In the genomic region with DNA sequence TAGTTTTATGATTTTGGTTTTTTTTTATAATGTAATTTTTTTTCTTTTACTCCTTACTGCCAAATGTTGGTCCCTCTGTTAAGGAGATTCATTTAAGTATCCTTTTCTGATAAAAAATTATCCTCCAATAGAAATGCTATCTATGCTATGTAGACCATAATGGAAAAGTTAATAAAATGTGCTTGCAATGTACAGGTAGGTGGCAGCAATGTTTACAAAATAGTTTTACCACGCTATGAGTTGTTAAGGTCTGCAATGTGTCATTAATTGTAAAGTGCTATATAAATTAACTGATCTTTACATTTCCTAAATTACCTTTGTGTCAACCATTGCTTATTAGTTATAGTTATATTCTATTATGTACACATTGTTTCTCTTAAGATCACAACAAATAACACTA, we compare ENCODE assay signal across 9 cellular contexts. TPM values are rescaled to one million over a fixed set of nuclear protein-coding genes. Genes with fewer than 3 reads are reported as not detected.
DNase-seq lines count a peak whose midpoint lies in the region; ATAC-seq and TF ChIP-seq lines count a peak whose summit lies in the region.
"Had no signal": no experiment of that assay in that cellular context is flagged by ENCODE, and none has a peak within 500 bp of the region (broad histone marks: within the 10 kb centered on the region; RNA-seq: fewer than 3 reads in every experiment).

No MANE protein-coding gene starts in this region.

- DNase-seq in AG10803 (ENCODE audit: low read depth): no peak
- DNase-seq in NCI-H69 (lab: John Stamatoyannopoulos, UW): peak; percentile 48
- peak; percentile 46 for DNase-seq in fibroblast of the aortic adventitia (ENCODE audit: low read depth)
- no peak for DNase-seq in HEK293T (ENCODE audit: extremely low spot score)
- no peak for DNase-seq in activated T-cell treated with anti-CD3 and anti-CD28 coated beads, Interleukin-2, amount 50 U/mL, for 72 hours
- no peak for DNase-seq in dedifferentiated amniotic fluid mesenchymal stem cell (ENCODE audit: extremely low spot score)

- H3K36me3 Mint-ChIP-seq in activated T-cell treated with anti-CD3 and anti-CD28 coated beads, Interleukin-2, amount 50 U/mL, for 72 hours (ENCODE audit: insufficient read depth in 2 of 2): peaks cover 6 to 9% of the 10 kb centered on the region in 2 donors

- ATAC-seq in GM18508 (IDR thresholded peaks at IDR 0.05; ENCODE audit: insufficient read depth, unreplicated experiment): peak; percentile 35
- ATAC-seq in HG03060 (IDR thresholded peaks at IDR 0.05; ENCODE audit: low read depth, unreplicated experiment): peak; percentile 30
- no peak for ATAC-seq in activated T-cell treated with anti-CD3 and anti-CD28 coated beads, Interleukin-2, amount 50 U/mL, for 72 hours (replicated peaks in 1 of 2)

- peaks cover 29% of the 10 kb centered on the region for H3K4me1 Mint-ChIP-seq in activated T-cell treated with anti-CD3 and anti-CD28 coated beads, Interleukin-2, amount 50 U/mL, for 72 hours (ENCODE audit: low read depth)

- POLR2A ChIA-PET in HEK293T (lab: Yijun Ruan, JAX): no interaction called here

- no peak overlapping the region for H3K4me3 ChIP-seq in AG10803 (ENCODE audit: low read length)
- H3K4me3 ChIP-seq in fibroblast of the aortic adventitia (ENCODE audit: low read depth, low read length): no peak overlapping the region
- H3K4me3 ChIP-seq: HAP-1 had no signal

- H3K9me3 Mint-ChIP-seq in activated T-cell treated with anti-CD3 and anti-CD28 coated beads, Interleukin-2, amount 50 U/mL, for 72 hours: no peaks in the 10 kb centered on the region

- no peaks in the 10 kb centered on the region for H3K27me3 Mint-ChIP-seq in activated T-cell treated with anti-CD3 and anti-CD28 coated beads, Interleukin-2, amount 50 U/mL, for 72 hours (ENCODE audit: low read depth)

- CTCF ChIA-PET in HEK293T (lab: Yijun Ruan, JAX): no interaction called here

- H3K27ac Mint-ChIP-seq in activated T-cell treated with anti-CD3 and anti-CD28 coated beads, Interleukin-2, amount 50 U/mL, for 72 hours: no peak overlapping the region

- TF ChIP-seq CTCF in AG10803 (conservative IDR thresholded peaks at IDR 0.05; ENCODE audit: low read length) (peak; percentile 16; the same call in 1 of the 2 replicates), fibroblast of the aortic adventitia (IDR thresholded peaks at IDR 0.05; ENCODE audit: insufficient read depth, low read length) (peak; percentile 33)

- H3K4me3 Mint-ChIP-seq in activated T-cell treated with anti-CD3 and anti-CD28 coated beads, Interleukin-2, amount 50 U/mL, for 72 hours: no peak overlapping the region

TF ChIP-seq in HEK293T, 16 proteins besides CTCF, POLR2A, EP300 and RAD21:
- no peak for TF ChIP-seq FOXM1 (IDR thresholded peaks at IDR 0.05; ENCODE audit: borderline replicate concordance)
- TF ChIP-seq LEF1 (IDR thresholded peaks at IDR 0.05; ENCODE audit: borderline replicate concordance): no peak
- no peak for TF ChIP-seq TARDBP (IDR thresholded peaks at IDR 0.05)
- TF ChIP-seq NFRKB (IDR thresholded peaks at IDR 0.05): no peak
- TF ChIP-seq CTBP1 (IDR thresholded peaks at IDR 0.05; ENCODE audit: borderline replicate concordance): no peak
- TF ChIP-seq PKNOX1 (IDR thresholded peaks at IDR 0.05): no peak
- no peak for TF ChIP-seq SUZ12 (IDR thresholded peaks at IDR 0.05)
- TF ChIP-seq ZNF384 (IDR thresholded peaks at IDR 0.05): no peak
- no peak for TF ChIP-seq FOXK2 (IDR thresholded peaks at IDR 0.05)
- no peak for TF ChIP-seq SP1 (IDR thresholded peaks at IDR 0.05)
- no peak for TF ChIP-seq ARNT (IDR thresholded peaks at IDR 0.05)
- TF ChIP-seq L3MBTL2 (conservative IDR thresholded peaks at IDR 0.05): no peak
- TF ChIP-seq BHLHE40 (IDR thresholded peaks at IDR 0.05; ENCODE audit: borderline replicate concordance): no peak
- TF ChIP-seq HDGF (IDR thresholded peaks at IDR 0.05; ENCODE audit: borderline replicate concordance): no peak
- TF ChIP-seq FOXA1 (IDR thresholded peaks at IDR 0.05): no peak
- TF ChIP-seq ELF4 (IDR thresholded peaks at IDR 0.05): no peak

RNA-seq across cellular contexts. Expression of gene CENPC, which starts 3.8 kb away (rescaled TPM):
- 27.4 and 30.5 TPM in 2 replicates for total RNA-seq in fibroblast of the aortic adventitia (ENCODE audit: low replicate concordance)
- total RNA-seq in activated T-cell treated with anti-CD3 and anti-CD28 coated beads, Interleukin-2, amount 50 U/mL, for 72 hours: 10 to 100 TPM; 42.8 to 44.7 TPM

RNA-seq across cellular contexts. Expression of gene STAP1, which starts 9.4 kb away (rescaled TPM):
- total RNA-seq in fibroblast of the aortic adventitia (ENCODE audit: low replicate concordance): not detected in 2 replicates
- 10 to 100 TPM in 1 of 2 donors, 1 to 10 TPM in 1; 9.6 to 22.0 TPM for total RNA-seq in activated T-cell treated with anti-CD3 and anti-CD28 coated beads, Interleukin-2, amount 50 U/mL, for 72 hours

Comparison
In these comparisons a context has a peak if more than half of its experiments do, and no peak if none do; other contexts are left out.
1. DNase-seq: peak in NCI-H69 (single experiment) and fibroblast of the aortic adventitia (single experiment); none in AG10803 (single experiment), HEK293T (single experiment), activated T-cell treated with anti-CD3 and anti-CD28 coated beads, Interleukin-2, amount 50 U/mL, for 72 hours (0 of 2) and dedifferentiated amniotic fluid mesenchymal stem cell (single experiment).
2. ATAC-seq: peak in GM18508 (single experiment) and HG03060 (single experiment); none in activated T-cell treated with anti-CD3 and anti-CD28 coated beads, Interleukin-2, amount 50 U/mL, for 72 hours (0 of 2).
3. RNA of gene STAP1, which starts 9.4 kb away (total RNA-seq): 9.6 to 22.0 TPM in activated T-cell treated with anti-CD3 and anti-CD28 coated beads, Interleukin-2, amount 50 U/mL, for 72 hours; not detected in fibroblast of the aortic adventitia; every median in the first group is over 10 times any median in the second.